26 cellular contexts compared by ENCODE assay signal in genomic region chr4:3017504-3017903, GRCh38. TPM values are rescaled to one million over a fixed set of nuclear protein-coding genes. Genes with fewer than 3 reads are reported as not detected.
"Had no signal": no experiment of that assay in that cellular context is flagged by ENCODE, and none has a peak within 500 bp of the region (broad histone marks: within the 10 kb centered on the region; RNA-seq: fewer than 3 reads in every experiment).

No MANE protein-coding gene starts in this region.

- ATAC-seq: activated T-helper 17 cell treated with anti-CD3 and anti-CD28 coated beads, Interleukin-2, amount 50 U/mL, for 72 hours; gastrocnemius medialis; left colon; naive thymus-derived CD8-positive, alpha-beta T cell; right cardiac atrium had no signal

- DNase-seq: activated CD4-positive, alpha-beta memory T cell treated with anti-CD3 and anti-CD28 coated beads, Interleukin-2, amount 10 ng/mL, durations not matched to agents 7 days and 5 days; activated CD4-positive, alpha-beta T cell treated with anti-CD3 and anti-CD28 coated beads, Interleukin-2, amount 10 ng/mL, durations not matched to agents 7 days and 5 days; activated CD4-positive, CD25-positive, alpha-beta regulatory T cell treated with anti-CD3 and anti-CD28 coated beads, Interleukin-2, amount 50 U/mL, for 72 hours; activated CD8-positive, alpha-beta memory T cell treated with anti-CD3 and anti-CD28 coated beads, Interleukin-2, amount 50 U/mL, for 48 hours; activated gamma-delta T cell treated with Interleukin-2 at 50 U/mL for 16 hours; activated naive CD4-positive, alpha-beta T cell treated with anti-CD3 and anti-CD28 coated beads, Interleukin-2, amount 50 U/mL, for 16 hours; activated T-cell treated with anti-CD3 and anti-CD28 coated beads, Interleukin-2, amount 50 U/mL, for 24 hours; anterior cingulate cortex; brain microvascular endothelial cell; dorsolateral prefrontal cortex; effector memory CD4-positive, alpha-beta T cell; gastrocnemius medialis; left colon; mammary epithelial cell; occipital lobe; right cardiac atrium; spleen; stimulated activated naive CD4-positive, alpha-beta T cell; T-helper 9 cell; tibial artery had no signal

- H3K9me3 ChIP-seq: gastrocnemius medialis, spleen, suprapubic skin, tibial artery had no signal

- H3K4me1 ChIP-seq: gastrocnemius medialis, spleen, suprapubic skin, tibial artery had no signal

- H3K36me3 ChIP-seq: brain microvascular endothelial cell, gastrocnemius medialis, spleen, suprapubic skin, tibial artery had no signal

- H3K79me2 ChIP-seq: hepatocyte had no signal

- H3K27ac ChIP-seq: brain microvascular endothelial cell, coronary artery, dorsolateral prefrontal cortex, gastrocnemius medialis, hepatocyte, spleen, suprapubic skin, tibial artery had no signal

- H3K27me3 ChIP-seq: brain microvascular endothelial cell, dorsolateral prefrontal cortex, gastrocnemius medialis, hepatocyte, spleen, suprapubic skin, tibial artery had no signal

- H2AFZ ChIP-seq: hepatocyte had no signal

- H3K4me3 ChIP-seq: coronary artery, dorsolateral prefrontal cortex, gastrocnemius medialis, hepatocyte, spleen, suprapubic skin, tibial artery had no signal

- H3K4me2 ChIP-seq: hepatocyte had no signal

RNA-seq across cellular contexts. Expression of gene HTT-AS, which starts 56.8 kb away (rescaled TPM):
- polyA plus RNA-seq: hepatocyte; liver; mammary epithelial cell; naive thymus-derived CD8-positive, alpha-beta T cell; right cardiac atrium; spleen had no signal
